ENCODE assay signal across 29 cellular contexts in the genomic region with DNA sequence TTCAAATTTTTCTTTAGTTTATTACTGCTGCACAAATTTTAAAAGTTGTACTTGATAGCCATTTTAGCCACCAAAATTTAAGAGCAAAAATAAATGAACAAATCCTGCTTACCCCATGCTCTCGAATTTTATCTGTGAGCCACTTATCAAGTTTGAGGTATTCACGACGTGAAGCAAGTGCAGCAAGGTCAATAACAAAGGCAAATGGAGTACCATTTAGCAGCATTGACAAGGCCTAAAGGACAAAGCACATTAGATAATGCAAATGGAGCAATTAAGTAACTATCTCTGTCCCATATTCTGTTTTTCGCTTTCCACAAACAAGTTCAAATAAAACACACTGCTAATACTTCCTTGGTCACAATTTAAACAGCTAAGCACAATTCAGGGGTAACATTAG.
"Had no signal": no experiment of that assay in that cellular context is flagged by ENCODE, and none has a peak within 500 bp of the region (broad histone marks: within the 10 kb centered on the region; RNA-seq: fewer than 3 reads in every experiment).

No MANE protein-coding gene starts in this region.

- H3K4me3 ChIP-seq: adrenal gland, body of pancreas, breast epithelium, K562, SJCRH30, SK-N-MC had no signal

- H3K9me3 ChIP-seq: adrenal gland, body of pancreas, breast epithelium, SJCRH30 had no signal

- ATAC-seq: activated CD8-positive, alpha-beta T cell treated with anti-CD3 and anti-CD28 coated beads for 36 hours; activated naive CD4-positive, alpha-beta T cell treated with anti-CD3 and anti-CD28 coated beads, Interleukin-2, amount 50 U/mL, for 72 hours; body of pancreas; K562; PC-3 had no signal

- H3K4me1 ChIP-seq: adrenal gland, body of pancreas, breast epithelium, SJCRH30 had no signal

- H3K9me3 Mint-ChIP-seq: activated CD4-positive, alpha-beta T cell treated with anti-CD3 and anti-CD28 coated beads, Interleukin-2, amount 10 ng/mL, durations not matched to agents 24 days and 14 days; activated CD8-positive, alpha-beta T cell treated with anti-CD3 and anti-CD28 coated beads for 36 hours; activated naive CD4-positive, alpha-beta T cell treated with anti-CD3 and anti-CD28 coated beads for 36 hours; activated naive CD4-positive, alpha-beta T cell treated with anti-CD3 and anti-CD28 coated beads, Interleukin-2, amount 50 U/mL, for 72 hours; activated T-helper 1 cell treated with anti-CD3 and anti-CD28 coated beads, Interleukin-12 subunit alpha, Interleukin-12 subunit beta, Interleukin-2, Interleukin-4 antibody, amounts not matched to agents 30 ng/mL and 10 ng/mL and 1 ng/mL, durations not matched to agents 14 hours and 24 hours and 36 hours had no signal

- DNase-seq: activated CD4-positive, alpha-beta T cell treated with anti-CD3 and anti-CD28 coated beads, Interleukin-2, amount 10 ng/mL, durations not matched to agents 24 days and 14 days; activated CD4-positive, alpha-beta T cell treated with anti-CD3 and anti-CD28 coated beads, Interleukin-2, amount 50 U/mL, for 4 hours; activated CD8-positive, alpha-beta T cell treated with anti-CD3 and anti-CD28 coated beads for 36 hours; activated gamma-delta T cell treated with Interleukin-2 at 50 U/mL for 16 hours; activated naive CD4-positive, alpha-beta T cell treated with anti-CD3 and anti-CD28 coated beads for 36 hours; activated T-cell treated with anti-CD3 and anti-CD28 coated beads, Interleukin-2, amount 50 U/mL, for 1 hour; body of pancreas; IMR-90; NCI-H1092 treated with DMSO at 0.1 percent for 48 hours; NCI-H1417; NCI-H146; NCI-H187; NCI-H2029 treated with DMSO at 0.1 percent for 48 hours; NCI-H2107; NCI-H2171; NCI-H510A; NCI-H526; NCI-H748 treated with DMSO at 0.1 percent for 48 hours; NK-92 treated with Interleukin-12 subunit alpha and Interleukin-12 subunit beta, amount 100 ng/mL, for 24 hours; PC-3; SHP77; SJCRH30 had no signal

- H3K27ac Mint-ChIP-seq: activated CD4-positive, alpha-beta T cell treated with anti-CD3 and anti-CD28 coated beads, Interleukin-2, amount 10 ng/mL, durations not matched to agents 24 days and 14 days; activated CD8-positive, alpha-beta T cell treated with anti-CD3 and anti-CD28 coated beads for 36 hours; activated naive CD4-positive, alpha-beta T cell treated with anti-CD3 and anti-CD28 coated beads for 36 hours; activated T-helper 1 cell treated with anti-CD3 and anti-CD28 coated beads, Interleukin-12 subunit alpha, Interleukin-12 subunit beta, Interleukin-2, Interleukin-4 antibody, amounts not matched to agents 30 ng/mL and 10 ng/mL and 1 ng/mL, durations not matched to agents 14 hours and 24 hours and 36 hours had no signal

- H3K27ac ChIP-seq: adrenal gland, body of pancreas, breast epithelium, RWPE1, SJCRH30, SK-N-MC had no signal

- H3K4me1 Mint-ChIP-seq: activated CD4-positive, alpha-beta T cell treated with anti-CD3 and anti-CD28 coated beads, Interleukin-2, amount 10 ng/mL, durations not matched to agents 24 days and 14 days had no signal

- H3K27me3 Mint-ChIP-seq: activated CD4-positive, alpha-beta T cell treated with anti-CD3 and anti-CD28 coated beads, Interleukin-2, amount 10 ng/mL, durations not matched to agents 24 days and 14 days; activated CD8-positive, alpha-beta T cell treated with anti-CD3 and anti-CD28 coated beads for 36 hours had no signal

- H3K27me3 ChIP-seq: adrenal gland, body of pancreas, breast epithelium, SJCRH30 had no signal

- H3K4me3 Mint-ChIP-seq: activated CD4-positive, alpha-beta T cell treated with anti-CD3 and anti-CD28 coated beads, Interleukin-2, amount 10 ng/mL, durations not matched to agents 24 days and 14 days; activated CD8-positive, alpha-beta T cell treated with anti-CD3 and anti-CD28 coated beads for 36 hours; activated naive CD4-positive, alpha-beta T cell treated with anti-CD3 and anti-CD28 coated beads for 36 hours; activated T-helper 1 cell treated with anti-CD3 and anti-CD28 coated beads, Interleukin-12 subunit alpha, Interleukin-12 subunit beta, Interleukin-2, Interleukin-4 antibody, amounts not matched to agents 30 ng/mL and 10 ng/mL and 1 ng/mL, durations not matched to agents 14 hours and 24 hours and 36 hours had no signal
